In the genomic region with DNA sequence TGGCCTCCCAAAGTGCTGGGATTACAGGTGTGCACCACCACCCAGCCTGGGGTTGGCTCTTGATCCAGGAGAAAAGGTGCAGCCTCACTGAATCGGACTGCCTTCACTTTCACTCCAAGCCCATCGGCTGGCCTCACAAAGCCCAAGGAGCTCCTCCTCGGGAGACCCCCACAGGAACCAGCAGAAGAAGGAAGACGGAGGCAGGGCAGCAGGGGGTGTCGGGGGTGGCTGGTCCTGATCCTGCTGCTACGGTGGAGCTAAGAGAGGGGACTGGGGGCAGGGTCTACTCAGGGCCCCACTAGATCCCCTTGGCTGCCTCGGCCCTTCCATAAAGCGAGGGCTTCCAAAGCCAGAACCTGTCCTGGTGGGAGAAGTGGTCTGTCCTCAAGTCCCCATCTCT, we compare ENCODE assay signal across 12 cellular contexts.
DNase-seq lines count a peak whose midpoint lies in the region; ATAC-seq, FAIRE-seq and TF ChIP-seq lines count a peak whose summit lies in the region.
"Had no signal": no experiment of that assay in that cellular context is flagged by ENCODE, and none has a peak within 500 bp of the region (broad histone marks: within the 10 kb centered on the region; RNA-seq: fewer than 3 reads in every experiment).

No MANE protein-coding gene starts in this region.

- no peak for FAIRE-seq in astrocyte (lab: Jason Lieb, UNC)
- FAIRE-seq: G401.6 had no signal

- H2AFZ ChIP-seq in DND-41 (ENCODE audit: low read depth, low read length), result no peak overlapping the region
- no peak overlapping the region for H2AFZ ChIP-seq in astrocyte (ENCODE audit: low read depth, low read length)

- peaks cover 84% of the 10 kb centered on the region for H3K36me3 ChIP-seq in DND-41 (ENCODE audit: insufficient read depth, low read length)
- no peaks in the 10 kb centered on the region for H3K36me3 ChIP-seq in astrocyte (ENCODE audit: insufficient read depth, low read length)
- peaks cover 83% of the 10 kb centered on the region for H3K36me3 ChIP-seq in neutrophil

- peak overlapping the region; percentile 35 to 98 (median 93) for H3K27ac Mint-ChIP-seq in CD14-positive monocyte
- H3K27ac Mint-ChIP-seq in astrocyte (ENCODE audit: unreplicated experiment), result no peak overlapping the region
- H3K27ac Mint-ChIP-seq: progenitor cell of endocrine pancreas, WTC11 had no signal

- peaks cover 67 to 83% of the 10 kb centered on the region in 2 donors for H3K36me3 Mint-ChIP-seq in CD14-positive monocyte
- peaks cover 4% of the 10 kb centered on the region for H3K36me3 Mint-ChIP-seq in astrocyte (ENCODE audit: low read depth, unreplicated experiment)

- no peaks in the 10 kb centered on the region for H3K4me1 ChIP-seq in DND-41 (ENCODE audit: insufficient read depth, low read length)
- peaks cover 33% of the 10 kb centered on the region for H3K4me1 ChIP-seq in astrocyte (ENCODE audit: insufficient read depth, low read length)
- peaks cover 30 to 34% of the 10 kb centered on the region in 2 experiments for H3K4me1 ChIP-seq in neutrophil (ENCODE audit: control insufficient read depth in 1 of 2, insufficient read depth in 1 of 2, low read depth in 1 of 2, low read length in 1 of 2)

- H3K79me2 ChIP-seq in DND-41 (ENCODE audit: insufficient read depth, low read length) (no peaks in the 10 kb centered on the region), astrocyte (ENCODE audit: insufficient read depth, low read length) (no peaks in the 10 kb centered on the region)

- intact Hi-C loops in CD14-positive monocyte (cut with micrococcal nuclease), result loop anchor here in 1 of 2 donors (5.0 kb wide), 1 partner anchor 35 kb away; no protein-coding TSS in a partner anchor

- H3K9ac ChIP-seq in DND-41 (ENCODE audit: low read depth, low read length), result no peak overlapping the region
- H3K9ac ChIP-seq in astrocyte (ENCODE audit: low read length), result peak overlapping the region; percentile 51
- H3K9ac ChIP-seq: SK-N-SH had no signal

- H3K4me3 ChIP-seq in DND-41 (ENCODE audit: low read depth in 1 of 2, low read length in 2 of 2), result no peak overlapping the region
- no peak overlapping the region for H3K4me3 ChIP-seq in astrocyte (ENCODE audit: insufficient read depth, low read depth, low read length)
- no peak overlapping the region for H3K4me3 ChIP-seq in neutrophil (ENCODE audit: low read depth in 1 of 2, low read length in 1 of 2)

- TF ChIP-seq CTCF in CD14-positive monocyte (IDR thresholded peaks at IDR 0.05) (no peak), DND-41 (IDR thresholded peaks at IDR 0.05; ENCODE audit: borderline replicate concordance, extremely low read depth, low read length, poor library complexity, severe bottlenecking) (no peak), astrocyte (IDR thresholded peaks at IDR 0.05; ENCODE audit: insufficient read depth, low read depth, low read length) (no peak), neutrophil (IDR thresholded peaks at IDR 0.05) (no peak)

- H3K4me2 ChIP-seq in DND-41 (ENCODE audit: insufficient read depth, low read length) (no peak overlapping the region), astrocyte (ENCODE audit: low read length) (no peak overlapping the region)
- H3K4me2 ChIP-seq: SK-N-SH had no signal

- H4K20me1 ChIP-seq in DND-41 (ENCODE audit: insufficient read depth, low read length), result 0 out of 2 replicates have a peak, but pooled peaks cover 6% of the 10 kb centered on the region
- H4K20me1 ChIP-seq in astrocyte (ENCODE audit: insufficient read depth, low read length), result peaks cover 3% of the 10 kb centered on the region

- H3K27me3 ChIP-seq in DND-41 (ENCODE audit: insufficient read depth, low read length, poor library complexity) (no peaks in the 10 kb centered on the region), astrocyte (ENCODE audit: insufficient read depth, low read length) (no peaks in the 10 kb centered on the region), neutrophil (no peaks in the 10 kb centered on the region)

- H3K27ac ChIP-seq in DND-41 (ENCODE audit: low read length) (0 out of 2 replicates have a peak overlapping the region, but pooled peaks have one; percentile 29), astrocyte (ENCODE audit: low read depth, low read length) (no peak overlapping the region), neutrophil (peak overlapping the region; percentile 90)
- H3K27ac ChIP-seq: C4-2B had no signal

- H3K9me3 ChIP-seq in DND-41 (ENCODE audit: insufficient read depth, low read length, severe bottlenecking) (no peaks in the 10 kb centered on the region), astrocyte (ENCODE audit: insufficient read depth, low read depth, low read length) (no peaks in the 10 kb centered on the region), neutrophil (no peaks in the 10 kb centered on the region)
- H3K9me3 ChIP-seq: SK-N-SH had no signal

- ATAC-seq in DND-41 (ENCODE audit: insufficient read depth, low read depth), result no peak
- ATAC-seq in HG02623 (IDR thresholded peaks at IDR 0.05; ENCODE audit: unreplicated experiment), result no peak
- ATAC-seq in GM21528 (IDR thresholded peaks at IDR 0.05; ENCODE audit: low FRiP score, unreplicated experiment), result no peak
- ATAC-seq: WTC11 had no signal

- no peaks in the 10 kb centered on the region for H3K27me3 Mint-ChIP-seq in CD14-positive monocyte (ENCODE audit: low read depth in 3 of 3)
- peaks cover 4% of the 10 kb centered on the region for H3K27me3 Mint-ChIP-seq in astrocyte (ENCODE audit: low read depth, unreplicated experiment)
- H3K27me3 Mint-ChIP-seq: progenitor cell of endocrine pancreas had no signal

- H3K4me1 Mint-ChIP-seq in CD14-positive monocyte (peaks cover 35% of the 10 kb centered on the region), astrocyte (ENCODE audit: low read depth, unreplicated experiment) (peaks cover 26% of the 10 kb centered on the region)

- no peaks in the 10 kb centered on the region for H3K9me3 Mint-ChIP-seq in CD14-positive monocyte
- H3K9me3 Mint-ChIP-seq in astrocyte (ENCODE audit: unreplicated experiment), result no peaks in the 10 kb centered on the region
- H3K9me3 Mint-ChIP-seq: WTC11 had no signal

- no peak for DNase-seq in CD14-positive monocyte (ENCODE audit: low spot score)
- DNase-seq in DND-41, result no peak
- DNase-seq in astrocyte (ENCODE audit: low read depth), result no peak
- no peak for DNase-seq in mucosa of gallbladder (ENCODE audit: low spot score)
- DNase-seq: SK-N-SH had no signal

- H3K4me3 Mint-ChIP-seq in CD14-positive monocyte, result no peak overlapping the region
- no peak overlapping the region for H3K4me3 Mint-ChIP-seq in astrocyte (ENCODE audit: unreplicated experiment)
- H3K4me3 Mint-ChIP-seq: WTC11 had no signal
